9 cellular contexts compared by ENCODE assay signal in genomic region chr22:31872209-31872608, GRCh38.
A peak's percentile ranks its signal among the peaks of the same experiment; 100 is the strongest.
DNase-seq lines count a peak whose midpoint lies in the region; ATAC-seq and TF ChIP-seq lines count a peak whose summit lies in the region.
"Had no signal": no experiment of that assay in that cellular context is flagged by ENCODE, and none has a peak within 500 bp of the region (broad histone marks: within the 10 kb centered on the region; RNA-seq: fewer than 3 reads in every experiment).

No MANE protein-coding gene starts in this region.

- no peaks in the 10 kb centered on the region for H4K20me1 ChIP-seq in Loucy (ENCODE audit: insufficient read depth, low read length, poor library complexity, severe bottlenecking)

- H3K4me2 ChIP-seq in Loucy (ENCODE audit: low read depth, low read length, poor library complexity, severe bottlenecking): no peak overlapping the region

- H3K36me3 ChIP-seq in Loucy (ENCODE audit: insufficient read depth, low read length) (peaks cover 49% of the 10 kb centered on the region; the same call in 1 of the 2 replicates), brain microvascular endothelial cell (replicated peaks) (peaks cover 3% of the 10 kb centered on the region)

- no peak for ATAC-seq in GM21619 (IDR thresholded peaks at IDR 0.05; ENCODE audit: unreplicated experiment)

- no peaks in the 10 kb centered on the region for H3K79me2 ChIP-seq in Loucy (ENCODE audit: insufficient read depth, low read length)

- peaks cover 8% of the 10 kb centered on the region for H3K4me1 ChIP-seq in Loucy (ENCODE audit: insufficient read depth, low read length, poor library complexity, severe bottlenecking)

- H3F3A ChIP-seq in Loucy (ENCODE audit: low read depth): no peaks in the 10 kb centered on the region; the same call in 1 of the 2 replicates

- no peak overlapping the region for H3K27ac ChIP-seq in brain microvascular endothelial cell

- H3K9me2 ChIP-seq in Loucy (replicated peaks; ENCODE audit: low read depth, low read length): no peaks in the 10 kb centered on the region

- DNase-seq in brain microvascular endothelial cell (no peak), lung microvascular endothelial cell (ENCODE audit: low read depth in 2 of 2) (peak; percentile 66 to 73), foreskin fibroblast (no peak)
- DNase-seq in activated effector memory CD4-positive, alpha-beta T cell treated with Interleukin-2 at 50 U/mL for 16 hours: no peak
- DNase-seq: NCI-H82, retina had no signal

- no peak overlapping the region for H3K9ac ChIP-seq in Loucy (ENCODE audit: low read depth, low read length, poor library complexity, severe bottlenecking)

- no peak overlapping the region for H2AFZ ChIP-seq in Loucy (ENCODE audit: low read length)

- no peaks in the 10 kb centered on the region for H3K9me3 ChIP-seq in Loucy (ENCODE audit: insufficient read depth, low read depth, low read length)

- H3K4me3 ChIP-seq in Loucy (ENCODE audit: low read length, poor library complexity, severe bottlenecking) (no peak overlapping the region), brain microvascular endothelial cell (ENCODE audit: low read depth, low read length) (no peak overlapping the region), foreskin fibroblast (ENCODE audit: low read depth in 1 of 2, low read length in 2 of 2) (no peak overlapping the region)

- H3K27me3 ChIP-seq in Loucy (ENCODE audit: insufficient read depth, low read length, poor library complexity, severe bottlenecking) (no peaks in the 10 kb centered on the region), brain microvascular endothelial cell (replicated peaks) (no peaks in the 10 kb centered on the region)

- TF ChIP-seq CTCF in GM12872 (IDR thresholded peaks at IDR 0.05; ENCODE audit: insufficient read depth, low read depth, low read length): peak; percentile 34; the same call in 2 of the 3 replicates
- peak; percentile 64 for TF ChIP-seq CTCF in Loucy (conservative IDR thresholded peaks at IDR 0.05; ENCODE audit: low read length)
- TF ChIP-seq CTCF in brain microvascular endothelial cell (IDR thresholded peaks at IDR 0.05; ENCODE audit: low read depth, low read length, missing control alignments): peak; percentile 9
- no peak for TF ChIP-seq CTCF in foreskin fibroblast (IDR thresholded peaks at IDR 0.05; ENCODE audit: low read depth, low read length)

- in situ Hi-C loops in brain microvascular endothelial cell (cut with HindIII; ENCODE audit: low pct_ligation_motif_present, low sequenced_read_pairs): no loop called here

Comparison
In these comparisons a context has a peak if more than half of its experiments do, and no peak if none do; other contexts are left out.
1. DNase-seq: peak in lung microvascular endothelial cell (2 of 2); none in brain microvascular endothelial cell (single experiment), foreskin fibroblast (0 of 2) and activated effector memory CD4-positive, alpha-beta T cell treated with Interleukin-2 at 50 U/mL for 16 hours (single experiment).